In the genomic region with DNA sequence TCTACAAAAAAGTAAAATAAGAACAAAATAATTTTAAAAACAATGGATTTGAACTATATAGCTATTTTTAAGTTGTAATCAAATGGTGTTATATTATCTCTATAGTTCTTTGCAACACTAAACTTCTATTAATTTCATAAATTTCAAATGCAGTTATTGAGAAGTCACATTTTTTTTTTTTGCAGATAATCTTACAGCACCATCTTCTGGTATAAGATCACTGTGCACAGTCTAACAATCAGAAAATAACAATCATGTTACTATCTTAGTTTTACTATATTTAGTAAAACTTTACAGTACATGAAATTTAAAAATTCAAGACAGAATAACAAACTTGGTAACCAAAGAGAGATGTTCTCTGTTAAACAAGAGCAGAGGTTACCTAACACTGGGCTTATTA, we compare ENCODE assay signal across 14 cellular contexts. TPM values are rescaled to one million over a fixed set of nuclear protein-coding genes. Genes with fewer than 3 reads are reported as not detected.
DNase-seq lines count a peak whose midpoint lies in the region; ATAC-seq, FAIRE-seq and TF ChIP-seq lines count a peak whose summit lies in the region.
"Had no signal": no experiment of that assay in that cellular context is flagged by ENCODE, and none has a peak within 500 bp of the region (broad histone marks: within the 10 kb centered on the region; RNA-seq: fewer than 3 reads in every experiment).

No MANE protein-coding gene starts in this region.

- DNase-seq in AG09319 (ENCODE audit: extremely low read depth, low read depth) (no peak), HCT116 (ENCODE audit: low read depth, low spot score) (no peak), kidney (no peak), NOMO-1 treated with dmso at 0.1 percent for 144 hours (lab: John Stamatoyannopoulos, UW; ENCODE audit: unreplicated experiment) (no peak)
- DNase-seq in activated naive CD8-positive, alpha-beta T cell treated with anti-CD3 and anti-CD28 coated beads, Interleukin-2, amount 50 U/mL, for 24 hours: no peak
- no peak for DNase-seq in effector memory CD8-positive, alpha-beta T cell
- DNase-seq in stimulated activated naive CD8-positive, alpha-beta T cell treated with anti-CD3 and anti-CD28 coated beads, Interleukin-15, Interleukin-2, amounts not matched to agents 100 U/mL and 50 U/mL, for 24 hours: no peak
- DNase-seq: activated CD4-positive, alpha-beta T cell treated with anti-CD3 and anti-CD28 coated beads, Interleukin-2, amount 10 ng/mL, durations not matched to agents 24 days and 14 days; activated gamma-delta T cell; COR-L47; MG63 had no signal

- no peak overlapping the region for H3K4me3 Mint-ChIP-seq in activated naive CD8-positive, alpha-beta T cell treated with anti-CD3 and anti-CD28 coated beads, Interleukin-2, amount 50 U/mL, for 24 hours
- H3K4me3 Mint-ChIP-seq in effector memory CD8-positive, alpha-beta T cell: no peak overlapping the region
- H3K4me3 Mint-ChIP-seq: activated CD4-positive, alpha-beta T cell treated with anti-CD3 and anti-CD28 coated beads, Interleukin-2, amount 10 ng/mL, durations not matched to agents 24 days and 14 days; mesothelial cell of epicardium had no signal

- no peak overlapping the region for H3K4me2 ChIP-seq in HCT116 (ENCODE audit: low read length)

- intact Hi-C loops in HCT116 (cut with micrococcal nuclease): loop anchor here (5.0 to 10.0 kb wide), 2 partner anchors 827 to 1159 kb away; no protein-coding TSS in a partner anchor
- intact Hi-C loops in kidney (cut with DNase I): no loop called here

- no peaks in the 10 kb centered on the region for H3K4me1 Mint-ChIP-seq in activated naive CD8-positive, alpha-beta T cell treated with anti-CD3 and anti-CD28 coated beads, Interleukin-2, amount 50 U/mL, for 24 hours
- H3K4me1 Mint-ChIP-seq in effector memory CD8-positive, alpha-beta T cell (ENCODE audit: low read depth in 2 of 2): no peaks in the 10 kb centered on the region
- H3K4me1 Mint-ChIP-seq: activated CD4-positive, alpha-beta T cell treated with anti-CD3 and anti-CD28 coated beads, Interleukin-2, amount 10 ng/mL, durations not matched to agents 24 days and 14 days; mesothelial cell of epicardium had no signal

- no peaks in the 10 kb centered on the region for H3K36me3 Mint-ChIP-seq in activated naive CD8-positive, alpha-beta T cell treated with anti-CD3 and anti-CD28 coated beads, Interleukin-2, amount 50 U/mL, for 24 hours (ENCODE audit: low read depth)
- H3K36me3 Mint-ChIP-seq in effector memory CD8-positive, alpha-beta T cell (ENCODE audit: insufficient read depth): peaks cover 7% of the 10 kb centered on the region

- H3K27me3 Mint-ChIP-seq in activated naive CD8-positive, alpha-beta T cell treated with anti-CD3 and anti-CD28 coated beads, Interleukin-2, amount 50 U/mL, for 24 hours: no peaks in the 10 kb centered on the region
- H3K27me3 Mint-ChIP-seq in effector memory CD8-positive, alpha-beta T cell: no peaks in the 10 kb centered on the region
- H3K27me3 Mint-ChIP-seq: activated CD4-positive, alpha-beta T cell treated with anti-CD3 and anti-CD28 coated beads, Interleukin-2, amount 10 ng/mL, durations not matched to agents 24 days and 14 days had no signal

- CTCF ChIA-PET in HCT116 (lab: Charles Lee): no interaction called here

- POLR2A ChIA-PET in HCT116 (lab: Charles Lee): no interaction called here

- H3K79me2 ChIP-seq in HCT116 (ENCODE audit: insufficient read depth, low read length): no peaks in the 10 kb centered on the region

- no peaks in the 10 kb centered on the region for H3K27me3 ChIP-seq in HCT116 (ENCODE audit: insufficient read depth, low read length)
- H3K27me3 ChIP-seq: MG63 had no signal

- no peaks in the 10 kb centered on the region for H3K9me3 Mint-ChIP-seq in activated naive CD8-positive, alpha-beta T cell treated with anti-CD3 and anti-CD28 coated beads, Interleukin-2, amount 50 U/mL, for 24 hours
- no peaks in the 10 kb centered on the region for H3K9me3 Mint-ChIP-seq in effector memory CD8-positive, alpha-beta T cell
- H3K9me3 Mint-ChIP-seq: activated CD4-positive, alpha-beta T cell treated with anti-CD3 and anti-CD28 coated beads, Interleukin-2, amount 10 ng/mL, durations not matched to agents 24 days and 14 days; mesothelial cell of epicardium had no signal

- TF ChIP-seq CTCF in AG09319 (IDR thresholded peaks at IDR 0.05; ENCODE audit: low read depth, low read length) (peak; percentile 13), HCT116 (IDR thresholded peaks at IDR 0.05 in 2 of 3, conservative IDR thresholded peaks at IDR 0.05 in 1 of 3; ENCODE audit: borderline replicate concordance in 1 of 3, insufficient read depth in 1 of 3, low read depth in 2 of 3, low read length in 2 of 3) (peak in 2 of 3 experiments; percentile 22 to 42; a peak in 4 of 6 replicates), kidney (IDR thresholded peaks at IDR 0.05; ENCODE audit: borderline replicate concordance, extremely low read depth, insufficient read depth) (peak; percentile 4)

- H3K9me3 ChIP-seq in HCT116 (ENCODE audit: control insufficient read depth in 1 of 2, insufficient read depth in 1 of 2, low read depth in 1 of 2, low read length in 2 of 2) (no peaks in the 10 kb centered on the region), kidney (ENCODE audit: control insufficient read depth in 1 of 2, low read length in 2 of 2) (no peaks in the 10 kb centered on the region)
- H3K9me3 ChIP-seq: MG63 had no signal

- H3K4me1 ChIP-seq in HCT116 (ENCODE audit: control insufficient read depth in 1 of 2, insufficient read depth in 2 of 2, low read length in 2 of 2) (peaks cover 0 to 7% of the 10 kb centered on the region in 2 experiments; a peak in 2 of 4 replicates), kidney (ENCODE audit: control insufficient read depth in 1 of 2, insufficient read depth in 1 of 2, low read depth in 1 of 2, low read length in 2 of 2) (peaks cover 2 to 8% of the 10 kb centered on the region in 2 donors)

- RAD21 ChIA-PET in HCT116 (lab: Charles Lee; ENCODE audit: low non-redundant PET in 1 of 2, low total read pairs in 2 of 2, uncharacterized antibody in 2 of 2, unreplicated experiment in 2 of 2): no interaction called here

- no peak for TF ChIP-seq POLR2A in HCT116 (IDR thresholded peaks at IDR 0.05; ENCODE audit: borderline replicate concordance, extremely low read depth, insufficient read depth, insufficient read length)

- no peaks in the 10 kb centered on the region for H4K20me1 ChIP-seq in HCT116 (ENCODE audit: insufficient read depth)

- TF ChIP-seq RAD21 in HCT116 (IDR thresholded peaks at IDR 0.05; ENCODE audit: low read depth): peak; percentile 48

- no peak for ATAC-seq in HCT116
- no peak for ATAC-seq in activated naive CD8-positive, alpha-beta T cell treated with anti-CD3 and anti-CD28 coated beads, Interleukin-2, amount 50 U/mL, for 24 hours
- ATAC-seq in effector memory CD8-positive, alpha-beta T cell (replicated peaks): no peak
- no peak for ATAC-seq in stimulated activated naive CD8-positive, alpha-beta T cell treated with anti-CD3 and anti-CD28 coated beads, Interleukin-15, Interleukin-2, amounts not matched to agents 100 U/mL and 50 U/mL, for 24 hours
- ATAC-seq: sciatic nerve had no signal

- no TSS peak for BruUV-seq in HCT116 (replicated peaks; lab: Mats Ljungman, UMichigan)

- H3K9ac ChIP-seq in HCT116 (ENCODE audit: low read length) (no peak overlapping the region), kidney (ENCODE audit: low read length in 2 of 2) (no peak overlapping the region)

- no peaks in the 10 kb centered on the region for H3K9me2 ChIP-seq in HCT116 (ENCODE audit: insufficient read depth)

- FAIRE-seq in TTC549 (lab: Jason Lieb, UNC) (peak; percentile 23), kidney (lab: Jason Lieb, UNC) (peak; percentile 23)

- H3K4me3 ChIP-seq in HCT116 (replicated peaks in 1 of 2; ENCODE audit: low read depth in 1 of 2, low read length in 2 of 2) (no peak overlapping the region), kidney (ENCODE audit: low read length in 2 of 2) (no peak overlapping the region)
- H3K4me3 ChIP-seq: MG63 had no signal

- no peak overlapping the region for H2AFZ ChIP-seq in HCT116 (ENCODE audit: low read depth, low read length, poor library complexity, severe bottlenecking)

- H3K27ac Mint-ChIP-seq in activated naive CD8-positive, alpha-beta T cell treated with anti-CD3 and anti-CD28 coated beads, Interleukin-2, amount 50 U/mL, for 24 hours: no peak overlapping the region
- H3K27ac Mint-ChIP-seq in effector memory CD8-positive, alpha-beta T cell: peak overlapping the region in 1 of 2 donors; percentile 42
- H3K27ac Mint-ChIP-seq: activated CD4-positive, alpha-beta T cell treated with anti-CD3 and anti-CD28 coated beads, Interleukin-2, amount 10 ng/mL, durations not matched to agents 24 days and 14 days; mesothelial cell of epicardium had no signal

- H3K27ac ChIP-seq in HCT116 (ENCODE audit: low read depth, low read length) (no peak overlapping the region), kidney (ENCODE audit: low read depth in 2 of 2, low read length in 2 of 2) (no peak overlapping the region)

- H3K36me3 ChIP-seq in HCT116 (ENCODE audit: control insufficient read depth in 1 of 2, insufficient read depth in 2 of 2, low read length in 2 of 2): no peaks in the 10 kb centered on the region
- no peaks in the 10 kb centered on the region for H3K36me3 ChIP-seq in kidney (ENCODE audit: control insufficient read depth in 1 of 2, insufficient read depth in 2 of 2, low read length in 2 of 2)
- H3K36me3 ChIP-seq: MG63 had no signal

RNA-seq across cellular contexts. Expression of gene GXYLT1, which starts 40.6 kb away (rescaled TPM):
- total RNA-seq in HCT116 (2021; ENCODE audit: unreplicated experiment) (9.0 TPM), kidney (13.4 TPM)
- 1.6 and 2.4 TPM in 2 replicates for polyA plus RNA-seq in HCT116 (2012)
- 3.2 TPM for polyA plus RNA-seq in kidney (ENCODE audit: insufficient read depth, low read depth, low replicate concordance)
